29 cellular contexts compared by ENCODE assay signal in genomic region chr13:95471960-95472359, GRCh38.
DNase-seq lines count a peak whose midpoint lies in the region; ATAC-seq, FAIRE-seq and TF ChIP-seq lines count a peak whose summit lies in the region.
"Had no signal": no experiment of that assay in that cellular context is flagged by ENCODE, and none has a peak within 500 bp of the region (broad histone marks: within the 10 kb centered on the region; RNA-seq: fewer than 3 reads in every experiment).

No MANE protein-coding gene starts in this region.

- DNase-seq in GM12878 (ENCODE audit: low read depth, low spot score) (no peak), chondrocyte (ENCODE audit: low spot score) (no peak), foreskin fibroblast (no peak)
- DNase-seq in CD4-positive, alpha-beta memory T cell: no peak
- DNase-seq: activated CD4-positive, alpha-beta T cell treated with anti-CD3 and anti-CD28 coated beads, Interleukin-2, amount 50 U/mL, for 1 hour; activated naive CD8-positive, alpha-beta T cell treated with anti-CD3 and anti-CD28 coated beads, Interleukin-2, amount 50 U/mL, for 24 hours; activated T-cell treated with anti-CD3 and anti-CD28 coated beads, Interleukin-2, amount 50 U/mL, for 48 hours; caudate nucleus; dermis blood vessel endothelial cell; DMS53; gastrocnemius medialis; left cardiac atrium; mucosa of descending colon; NCI-H1105 treated with DMSO at 0.1 percent for 48 hours; NCI-H2029 treated with DMSO at 0.1 percent for 48 hours; NCI-H2227 treated with DMSO at 0.1 percent for 48 hours; NCI-H526 treated with DMSO at 0.1 percent for 48 hours; nephron progenitor cell; SHP77 treated with DMSO at 0.1 percent for 48 hours; T1000 had no signal

- TF ChIP-seq POLR2A in GM18505 (IDR thresholded peaks at IDR 0.05; ENCODE audit: borderline replicate concordance, extremely low read depth, insufficient read depth, insufficient read length): no peak
- no peak for TF ChIP-seq POLR2A in GM12878 (IDR thresholded peaks at IDR 0.05; ENCODE audit: low read depth, low read length)

- H3K4me2 ChIP-seq in GM12878 (ENCODE audit: control insufficient read depth, insufficient read depth): no peak overlapping the region
- H3K4me2 ChIP-seq: BLaER1 had no signal

- no peaks in the 10 kb centered on the region for H3K4me1 Mint-ChIP-seq in chondrocyte (ENCODE audit: low read depth)
- H3K4me1 Mint-ChIP-seq in CD4-positive, alpha-beta memory T cell: no peaks in the 10 kb centered on the region
- H3K4me1 Mint-ChIP-seq: activated naive CD8-positive, alpha-beta T cell treated with anti-CD3 and anti-CD28 coated beads, Interleukin-2, amount 50 U/mL, for 24 hours; nephron progenitor cell had no signal

- in situ Hi-C loops in GM12878 (cut with MboI): loop anchor here (10.0 kb wide), 1 partner anchor 797 kb away; no protein-coding TSS in a partner anchor

- RAD21 ChIA-PET in GM12878 (lab: Charles Lee; ENCODE audit: unreplicated experiment): no interaction called here

- SMC1A ChIA-PET in GM12878 (lab: Charles Lee; ENCODE audit: uncharacterized antibody, unreplicated experiment): no interaction called here

- no peak overlapping the region for H3K27ac Mint-ChIP-seq in chondrocyte (ENCODE audit: unreplicated experiment)
- H3K27ac Mint-ChIP-seq in CD4-positive, alpha-beta memory T cell: no peak overlapping the region
- H3K27ac Mint-ChIP-seq: activated naive CD8-positive, alpha-beta T cell treated with anti-CD3 and anti-CD28 coated beads, Interleukin-2, amount 50 U/mL, for 24 hours; nephron progenitor cell; type B pancreatic cell had no signal

- no peaks in the 10 kb centered on the region for H4K20me1 ChIP-seq in GM12878 (ENCODE audit: control insufficient read depth, insufficient read depth)
- H4K20me1 ChIP-seq: BLaER1 had no signal

- no peaks in the 10 kb centered on the region for H3K36me3 Mint-ChIP-seq in chondrocyte (ENCODE audit: low read depth)
- H3K36me3 Mint-ChIP-seq in CD4-positive, alpha-beta memory T cell: no peaks in the 10 kb centered on the region
- H3K36me3 Mint-ChIP-seq: type B pancreatic cell had no signal

- peak; percentile 95 for FAIRE-seq in GM12878 (lab: Jason Lieb, UNC)
- FAIRE-seq: HTR-8/SVneo, K562 had no signal

- no peak overlapping the region for H3K9ac ChIP-seq in GM12878 (ENCODE audit: control insufficient read depth, insufficient read depth, low read length)
- H3K9ac ChIP-seq: BLaER1 had no signal

- H3K27me3 Mint-ChIP-seq in chondrocyte (ENCODE audit: low read depth): peaks cover 13% of the 10 kb centered on the region
- peaks cover 0 to 4% of the 10 kb centered on the region in 2 donors for H3K27me3 Mint-ChIP-seq in CD4-positive, alpha-beta memory T cell
- H3K27me3 Mint-ChIP-seq: activated naive CD8-positive, alpha-beta T cell treated with anti-CD3 and anti-CD28 coated beads, Interleukin-2, amount 50 U/mL, for 24 hours had no signal

- TF ChIP-seq RAD21 in GM12878 (IDR thresholded peaks at IDR 0.05; ENCODE audit: insufficient read depth, low read depth, low read length): no peak

- H3K36me3 ChIP-seq in GM12878 (ENCODE audit: control insufficient read depth in 2 of 2, insufficient read depth in 2 of 2, low read length in 1 of 2): no peaks in the 10 kb centered on the region
- H3K36me3 ChIP-seq in CD4-positive, alpha-beta memory T cell (ENCODE audit: insufficient read depth, low read length): no peaks in the 10 kb centered on the region
- H3K36me3 ChIP-seq: BLaER1, gastrocnemius medialis had no signal

- no TSS peak for BruUV-seq in GM12878 (replicated peaks; lab: Mats Ljungman, UMichigan)

- H3K4me3 Mint-ChIP-seq in chondrocyte (ENCODE audit: unreplicated experiment): no peak overlapping the region
- H3K4me3 Mint-ChIP-seq in CD4-positive, alpha-beta memory T cell: no peak overlapping the region
- H3K4me3 Mint-ChIP-seq: activated naive CD8-positive, alpha-beta T cell treated with anti-CD3 and anti-CD28 coated beads, Interleukin-2, amount 50 U/mL, for 24 hours; nephron progenitor cell; type B pancreatic cell had no signal

- no CpG with 5 or more reads among the region's 2 CpGs for WGBS in GM12878 (ENCODE audit: insufficient coverage, insufficient replicate concordance, low lambda C conversion rate, missing lambda C conversion rate)

- POLR2A ChIA-PET in GM12878 (lab: Charles Lee): interaction anchor here (0.6 to 0.7 kb wide), 4 partner anchors 8 to 875 kb away, joined by 4 to 6 read pairs (median 5); no protein-coding TSS in a partner anchor
- POLR2A ChIA-PET in CD4-positive, alpha-beta memory T cell (lab: Charles Lee; ENCODE audit: partially characterized antibody): no interaction called here

- H3K4me3 ChIP-seq in GM12878 (no peak overlapping the region), foreskin fibroblast (ENCODE audit: low read depth in 1 of 2, low read length in 2 of 2) (no peak overlapping the region)
- no peak overlapping the region for H3K4me3 ChIP-seq in CD4-positive, alpha-beta memory T cell (ENCODE audit: low read length in 2 of 2)
- H3K4me3 ChIP-seq: BLaER1, gastrocnemius medialis, K562, mucosa of descending colon, skin epidermis had no signal

- peaks cover 5% of the 10 kb centered on the region; the same call in 1 of the 2 replicates for H3K4me1 ChIP-seq in GM12878 (ENCODE audit: control insufficient read depth, insufficient read depth, low read length)
- no peaks in the 10 kb centered on the region for H3K4me1 ChIP-seq in CD4-positive, alpha-beta memory T cell (ENCODE audit: insufficient read depth, low read length)
- H3K4me1 ChIP-seq: gastrocnemius medialis had no signal

- no peak overlapping the region for H2AFZ ChIP-seq in GM12878 (ENCODE audit: control insufficient read depth, low read depth, low read length)

- no peaks in the 10 kb centered on the region for H3K79me2 ChIP-seq in GM12878 (ENCODE audit: control insufficient read depth, insufficient read depth, low read length)

- H3K9me3 Mint-ChIP-seq in chondrocyte (ENCODE audit: low read depth): peaks cover 2% of the 10 kb centered on the region
- no peaks in the 10 kb centered on the region for H3K9me3 Mint-ChIP-seq in CD4-positive, alpha-beta memory T cell
- H3K9me3 Mint-ChIP-seq: activated naive CD8-positive, alpha-beta T cell treated with anti-CD3 and anti-CD28 coated beads, Interleukin-2, amount 50 U/mL, for 24 hours; nephron progenitor cell; type B pancreatic cell had no signal

- no peaks in the 10 kb centered on the region for H3K27me3 ChIP-seq in GM12878 (replicated peaks in 1 of 2; ENCODE audit: control insufficient read depth in 2 of 2, insufficient read depth in 2 of 2, low read length in 1 of 2)
- H3K27me3 ChIP-seq in CD4-positive, alpha-beta memory T cell (ENCODE audit: insufficient read depth, low read length): no peaks in the 10 kb centered on the region
- H3K27me3 ChIP-seq: BLaER1, gastrocnemius medialis had no signal

- no peak for TF ChIP-seq CTCF in GM12878 (IDR thresholded peaks at IDR 0.05 in 2 of 3, conservative IDR thresholded peaks at IDR 0.05 in 1 of 3; ENCODE audit: control insufficient read depth in 2 of 3, extremely low read depth in 1 of 3, insufficient read depth in 1 of 3, low read depth in 3 of 3, low read length in 3 of 3)
- no peak for TF ChIP-seq CTCF in chondrocyte (IDR thresholded peaks at IDR 0.05)
- TF ChIP-seq CTCF in foreskin fibroblast (IDR thresholded peaks at IDR 0.05; ENCODE audit: low read depth, low read length): no peak

- H3K9me3 ChIP-seq in GM12878 (replicated peaks; ENCODE audit: control insufficient read depth, insufficient read depth, low read length): peaks cover 3% of the 10 kb centered on the region; the same call in 2 of the 3 replicates
- no peaks in the 10 kb centered on the region for H3K9me3 ChIP-seq in CD4-positive, alpha-beta memory T cell (ENCODE audit: control insufficient read depth in 1 of 2, low read length in 2 of 2)
- H3K9me3 ChIP-seq: BLaER1, gastrocnemius medialis, mucosa of descending colon had no signal

- no peak overlapping the region for H3K27ac ChIP-seq in GM12878 (ENCODE audit: control insufficient read depth, insufficient read depth)
- no peak overlapping the region for H3K27ac ChIP-seq in CD4-positive, alpha-beta memory T cell (ENCODE audit: low read depth, low read length)
- H3K27ac ChIP-seq: BLaER1, gastrocnemius medialis, skin epidermis had no signal

- no peak for TF ChIP-seq EP300 in GM12878 (IDR thresholded peaks at IDR 0.05; ENCODE audit: borderline replicate concordance in 1 of 2, control insufficient read depth in 1 of 2, low read depth in 2 of 2, low read length in 2 of 2)

- intact Hi-C loops in GM12878 (cut with micrococcal nuclease; ENCODE audit: unreplicated experiment): no loop called here
- intact Hi-C loops in CD4-positive, alpha-beta memory T cell (cut with micrococcal nuclease): no loop called here

- ATAC-seq in GM18505 (IDR thresholded peaks at IDR 0.05; ENCODE audit: unreplicated experiment) (peak; percentile 72), GM19372 (IDR thresholded peaks at IDR 0.05; ENCODE audit: low read depth, unreplicated experiment) (peak; percentile 45), HG02610 (IDR thresholded peaks at IDR 0.05; ENCODE audit: unreplicated experiment) (peak; percentile 70), GM12878 (peak; percentile 66)
- ATAC-seq: activated naive CD8-positive, alpha-beta T cell treated with anti-CD3 and anti-CD28 coated beads, Interleukin-2, amount 50 U/mL, for 24 hours; gastrocnemius medialis; K562; left cardiac atrium; mucosa of descending colon; Panc1 had no signal

- CTCF ChIA-PET in GM12878 (lab: Yijun Ruan, JAX): interaction anchor here (0.6 to 1.3 kb wide), 2 partner anchors 283 to 431 kb away, joined by 3 to 4 read pairs; no protein-coding TSS in a partner anchor
- CTCF ChIA-PET in CD4-positive, alpha-beta memory T cell (lab: Charles Lee; ENCODE audit: partially characterized antibody): interaction anchor here (0.7 kb wide), 1 partner anchor 1753 kb away, joined by 3 read pairs; no protein-coding TSS in a partner anchor

TF ChIP-seq in GM12878, 131 proteins besides CTCF, POLR2A, EP300 and RAD21 (continues in another document):
- TF ChIP-seq NR2F1 (conservative IDR thresholded peaks at IDR 0.05): no peak
- TF ChIP-seq SIN3A (IDR thresholded peaks at IDR 0.05; ENCODE audit: low read depth, low read length): no peak
- peak; percentile 50; the same call in 1 of the 2 replicates for TF ChIP-seq JUNB (IDR thresholded peaks at IDR 0.05)
- peak; percentile 63 for TF ChIP-seq RUNX3 (IDR thresholded peaks at IDR 0.05; ENCODE audit: low read length)
- TF ChIP-seq ATF2 (IDR thresholded peaks at IDR 0.05; ENCODE audit: low read length): 0 out of 2 replicates have a peak, but pooled peaks have one; percentile 25
- no peak for TF ChIP-seq GATAD2B (conservative IDR thresholded peaks at IDR 0.05; ENCODE audit: low read depth)
